ENCODE assay signal across 1 cellular context in genomic region chr20:4656491-4656890, GRCh38.
TF ChIP-seq lines count a peak whose summit lies in the region.

No MANE protein-coding gene starts in this region.

TF ChIP-seq in SK-N-SH, 30 proteins besides CTCF, POLR2A, EP300 and RAD21 (continued from another document):
- no peak for TF ChIP-seq NFIC (IDR thresholded peaks at IDR 0.05; ENCODE audit: borderline replicate concordance)
- TF ChIP-seq POLR2AphosphoS5 (IDR thresholded peaks at IDR 0.05; ENCODE audit: low read depth, low read length), result no peak
- TF ChIP-seq MAX (IDR thresholded peaks at IDR 0.05; ENCODE audit: low read depth), result no peak
- TF ChIP-seq, protein P1, sequence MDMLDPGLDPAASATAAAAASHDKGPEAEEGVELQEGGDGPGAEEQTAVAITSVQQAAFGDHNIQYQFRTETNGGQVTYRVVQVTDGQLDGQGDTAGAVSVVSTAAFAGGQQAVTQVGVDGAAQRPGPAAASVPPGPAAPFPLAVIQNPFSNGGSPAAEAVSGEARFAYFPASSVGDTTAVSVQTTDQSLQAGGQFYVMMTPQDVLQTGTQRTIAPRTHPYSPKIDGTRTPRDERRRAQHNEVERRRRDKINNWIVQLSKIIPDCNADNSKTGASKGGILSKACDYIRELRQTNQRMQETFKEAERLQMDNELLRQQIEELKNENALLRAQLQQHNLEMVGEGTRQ (IDR thresholded peaks at IDR 0.05; ENCODE audit: borderline replicate concordance, low read depth, low read length), result no peak
- TF ChIP-seq SMC3 (IDR thresholded peaks at IDR 0.05; ENCODE audit: low read depth, low read length), result no peak
- TF ChIP-seq MXI1 (IDR thresholded peaks at IDR 0.05; ENCODE audit: low read depth, low read length), result no peak
- no peak for TF ChIP-seq RFX5 (IDR thresholded peaks at IDR 0.05; ENCODE audit: low read length)
- no peak for TF ChIP-seq CHD2 (IDR thresholded peaks at IDR 0.05; ENCODE audit: low read length, partially characterized antibody)
